ENCODE assay signal across 8 cellular contexts in genomic region chr4:6782147-6782845, GRCh38. TPM values are rescaled to one million over a fixed set of nuclear protein-coding genes. Genes with fewer than 3 reads are reported as not detected.
A peak's percentile ranks its signal among the peaks of the same experiment; 100 is the strongest.
DNase-seq lines count a peak whose midpoint lies in the region; ATAC-seq and TF ChIP-seq lines count a peak whose summit lies in the region.

Gene KIAA0232, plus strand, starts transcription at chr4:6782727. Its CDS starts 41,727 bp downstream, at chr4:6824454.

- H3K79me2 ChIP-seq in trophoblast cell (ENCODE audit: control insufficient read depth, insufficient read depth, low read length, poor library complexity) = peaks cover 20% of the 10 kb centered on the region

- H2AFZ ChIP-seq in trophoblast cell (ENCODE audit: insufficient read depth, low read length, poor library complexity) = peak within 1 kb of the TSS; percentile 82

- peak within 1 kb of the TSS; percentile 94 for H4K91ac ChIP-seq in trophoblast cell (ENCODE audit: low read depth, low read length)

- TF ChIP-seq EP300 in tibial nerve (IDR thresholded peaks at IDR 0.05) = peak in 1 of 2 donors; percentile 78

- H3K27me3 ChIP-seq in cardiac muscle cell (no peaks in the 10 kb centered on the region), trophoblast cell (ENCODE audit: insufficient read depth, low read length) (no peaks in the 10 kb centered on the region), tibial nerve (no peaks in the 10 kb centered on the region)

- peak within 1 kb of the TSS; percentile 93 for H3K4ac ChIP-seq in trophoblast cell (ENCODE audit: low read depth, low read length)

- H3K4me1 ChIP-seq in cardiac muscle cell (ENCODE audit: low read depth) (peaks cover 23% of the 10 kb centered on the region), trophoblast cell (ENCODE audit: control insufficient read depth in 1 of 2, insufficient read depth in 2 of 2, low read length in 2 of 2) (no peaks in the 10 kb centered on the region), tibial nerve (peaks cover 0 to 52% (median 22%) of the 10 kb centered on the region in 4 donors)

- TF ChIP-seq CTCF in GM12865 (IDR thresholded peaks at IDR 0.05; ENCODE audit: insufficient read depth, low read depth, low read length, missing control alignments) (no peak), cardiac muscle cell (IDR thresholded peaks at IDR 0.05; ENCODE audit: low read depth, low read length) (no peak), tibial nerve (IDR thresholded peaks at IDR 0.05) (peak in 2 of 5 experiments; percentile 44 to 52)

- peak within 1 kb of the TSS; percentile 90 for H3K4me3 ChIP-seq in GM12865 (ENCODE audit: low read depth, low read length)
- peak within 1 kb of the TSS; percentile 68 for H3K4me3 ChIP-seq in cardiac muscle cell
- H3K4me3 ChIP-seq in trophoblast cell (ENCODE audit: low read depth, low read length) = peak within 1 kb of the TSS; percentile 97
- peak within 1 kb of the TSS; percentile 95 to 100 (median 96) for H3K4me3 ChIP-seq in tibial nerve

- peak within 1 kb of the TSS; percentile 93 for H2AK5ac ChIP-seq in trophoblast cell (ENCODE audit: low read length)

- peak within 1 kb of the TSS; percentile 98 for H2BK5ac ChIP-seq in trophoblast cell (ENCODE audit: low read depth, low read length, poor library complexity)

- no CpG with 5 or more reads among the region's 100 CpGs for WGBS in trophoblast cell (ENCODE audit: extremely low coverage, insufficient coverage, insufficient read length)
- WGBS in tibial nerve, 2 donors = 1 to 2% methylated on average over 62 to 63 of the region's 100 CpGs

- peak within 1 kb of the TSS; percentile 95 for H3K18ac ChIP-seq in trophoblast cell (ENCODE audit: low read length)

- peak within 1 kb of the TSS; percentile 98 for H2BK120ac ChIP-seq in trophoblast cell (ENCODE audit: insufficient read depth, low read length, poor library complexity)

- peak within 1 kb of the TSS; percentile 99 for H3K14ac ChIP-seq in trophoblast cell (ENCODE audit: low read length)

- peaks cover 11% of the 10 kb centered on the region for H3K79me1 ChIP-seq in trophoblast cell (ENCODE audit: low read length)

- H2BK12ac ChIP-seq in trophoblast cell (ENCODE audit: low read length) = peak within 1 kb of the TSS; percentile 21

- peak; percentile 89 for TF ChIP-seq POLR2A in tibial nerve (IDR thresholded peaks at IDR 0.05)

- peak within 1 kb of the TSS; percentile 100 for H3K27ac ChIP-seq in cardiac muscle cell
- peak within 1 kb of the TSS; percentile 93 for H3K27ac ChIP-seq in trophoblast cell (ENCODE audit: low read depth, low read length)
- H3K27ac ChIP-seq in tibial nerve = peak within 1 kb of the TSS; percentile 94 to 100 (median 100)

- H3K9me3 ChIP-seq in cardiac muscle cell (ENCODE audit: low read depth) (no peaks in the 10 kb centered on the region), trophoblast cell (ENCODE audit: insufficient read depth, low read depth, low read length) (no peaks in the 10 kb centered on the region), tibial nerve (no peaks in the 10 kb centered on the region)

- DNase-seq in GM12865 (ENCODE audit: low read depth) = peak; percentile 97
- peak; percentile 91 to 97 (median 92) for DNase-seq in NCI-H1417 (lab: John Stamatoyannopoulos, UW)
- DNase-seq in SW 1271 (lab: John Stamatoyannopoulos, UW) = peak; percentile 62 to 81
- peak; percentile 75 for DNase-seq in activated naive CD8-positive, alpha-beta T cell treated with anti-CD3 and anti-CD28 coated beads, Interleukin-2, amount 50 U/mL, for 16 hours (ENCODE audit: low read depth, low spot score)
- DNase-seq in cardiac muscle cell (ENCODE audit: low read depth in 1 of 2, low spot score in 1 of 2) = peak; percentile 96 to 97
- DNase-seq in trophoblast cell = peak; percentile 84 to 93
- DNase-seq in tibial nerve (ENCODE audit: low spot score in 2 of 2) = peak; percentile 82 to 83

- peak within 1 kb of the TSS; percentile 100 for H3K4me2 ChIP-seq in trophoblast cell (ENCODE audit: low read length)

- peak within 1 kb of the TSS; percentile 96 for H4K8ac ChIP-seq in trophoblast cell (ENCODE audit: low read depth, low read length)

- H3K23ac ChIP-seq in trophoblast cell (ENCODE audit: low read length) = no peak within 1 kb of the TSS

- no peaks in the 10 kb centered on the region for H3K36me3 ChIP-seq in cardiac muscle cell
- H3K36me3 ChIP-seq in trophoblast cell (ENCODE audit: control insufficient read depth in 1 of 2, insufficient read depth in 2 of 2, low read length in 2 of 2) = peaks cover 3% of the 10 kb centered on the region in 2 experiments
- no peaks in the 10 kb centered on the region for H3K36me3 ChIP-seq in tibial nerve

- peak within 1 kb of the TSS; percentile 98 for H3K9ac ChIP-seq in trophoblast cell (ENCODE audit: low read length)

- peak; percentile 73 for ATAC-seq in HG02678 (IDR thresholded peaks at IDR 0.05; ENCODE audit: unreplicated experiment)

- peak within 1 kb of the TSS; percentile 95 for H4K12ac ChIP-seq in trophoblast cell (ENCODE audit: low read depth, low read length)

RNA-seq across cellular contexts. Expression of gene KIAA0232, which starts in this region (rescaled TPM):
- total RNA-seq in cardiac muscle cell (25.8 and 28.7 TPM in 2 replicates), tibial nerve (10 to 100 TPM; 36.7 to 57.7 (median 47.0) TPM)
- 27.4 and 30.0 TPM in 2 replicates for polyA plus RNA-seq in cardiac muscle cell
- 12.6 and 12.8 TPM in 2 replicates for polyA plus RNA-seq in trophoblast cell (2013)

Comparison
In these comparisons a context has a peak if more than half of its experiments do, and no peak if none do; other contexts are left out.
1. Peak in every context shown above with its lines: DNase-seq, ATAC-seq, H3K4me3 ChIP-seq and H3K27ac ChIP-seq.